In the genomic region with DNA sequence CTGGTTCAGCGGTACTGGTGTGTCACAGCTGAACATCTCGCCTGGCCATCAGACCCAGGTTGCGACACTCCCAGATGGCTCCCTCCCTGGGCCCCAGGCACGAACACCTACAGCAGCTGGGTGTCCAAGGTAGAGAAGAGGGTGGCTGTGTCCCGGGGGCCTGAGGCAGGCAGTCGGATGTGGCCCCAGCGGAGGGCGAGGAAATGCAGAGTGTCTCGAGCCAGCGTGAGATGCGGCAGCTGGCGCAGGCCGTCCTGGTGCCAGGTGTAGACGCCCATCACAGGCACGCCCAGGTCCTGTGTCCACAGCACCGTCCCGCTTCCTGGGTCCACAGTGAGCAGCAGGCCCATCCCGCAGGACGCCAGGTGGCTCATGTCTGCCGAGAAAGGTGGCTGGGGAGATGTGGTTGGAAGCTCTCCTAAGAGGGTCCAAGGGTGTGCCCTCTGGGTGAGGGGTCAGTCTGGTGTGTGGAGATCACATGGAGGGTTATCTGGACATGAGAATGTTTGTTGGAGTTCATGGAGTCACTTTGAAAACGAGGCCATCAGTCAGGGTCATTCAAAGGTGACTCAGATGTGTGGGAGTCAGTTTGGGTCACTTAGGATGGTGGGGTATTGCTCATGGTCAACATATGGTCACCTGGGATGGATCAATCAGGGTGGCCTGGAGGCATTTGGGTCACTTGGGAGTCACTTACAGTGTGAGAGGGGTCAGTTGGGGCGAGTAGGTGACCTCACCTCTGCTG, we compare ENCODE assay signal across 23 cellular contexts. TPM values are rescaled to one million over a fixed set of nuclear protein-coding genes. Genes with fewer than 3 reads are reported as not detected.
A peak's percentile ranks its signal among the peaks of the same experiment; 100 is the strongest.
DNase-seq lines count a peak whose midpoint lies in the region; ATAC-seq, FAIRE-seq and TF ChIP-seq lines count a peak whose summit lies in the region.
"Had no signal": no experiment of that assay in that cellular context is flagged by ENCODE, and none has a peak within 500 bp of the region (broad histone marks: within the 10 kb centered on the region; RNA-seq: fewer than 3 reads in every experiment).

No MANE protein-coding gene starts in this region.

- H3K9me3 ChIP-seq in HepG2 (ENCODE audit: low read length) (peaks cover 12% of the 10 kb centered on the region), right lobe of liver (no peaks in the 10 kb centered on the region), H1 (ENCODE audit: insufficient read depth in 2 of 2, low read depth in 1 of 2, low read length in 1 of 2) (peaks cover 5 to 6% of the 10 kb centered on the region in 2 experiments; a peak in 2 of 4 replicates), neuronal stem cell (replicated peaks in 1 of 2; ENCODE audit: control insufficient read depth in 2 of 2, insufficient read depth in 1 of 2, low read depth in 1 of 2, low read length in 2 of 2) (peaks cover 2 to 3% of the 10 kb centered on the region in 2 donors), smooth muscle cell (replicated peaks; ENCODE audit: low read depth) (no peaks in the 10 kb centered on the region)
- H3K9me3 ChIP-seq: HAP-1 had no signal

- H4K91ac ChIP-seq in H1 (replicated peaks; ENCODE audit: insufficient read length, low read length) (no peak overlapping the region), neuronal stem cell (ENCODE audit: low read depth, low read length, poor library complexity) (no peak overlapping the region)

- H2AK5ac ChIP-seq in H1 (ENCODE audit: low read depth, low read length), result no peak overlapping the region; the same call in 1 of the 2 replicates
- peak overlapping the region; percentile 72 for H2AK5ac ChIP-seq in neuronal stem cell (ENCODE audit: low read depth, low read length)

- no peak overlapping the region for H3K23ac ChIP-seq in H1 (ENCODE audit: insufficient read length)
- no peak overlapping the region for H3K23ac ChIP-seq in neuronal stem cell (ENCODE audit: low read depth, low read length, poor library complexity)

- no peak overlapping the region; the same call in 1 of the 2 replicates for H2BK15ac ChIP-seq in H1 (ENCODE audit: low read length)
- H2BK15ac ChIP-seq in neuronal stem cell (ENCODE audit: low read length), result peak overlapping the region; percentile 60

- POLR2A ChIA-PET in HepG2 (lab: Yijun Ruan, JAX) (no interaction called here), H1 (lab: Charles Lee; ENCODE audit: partially characterized antibody) (interaction anchor here (0.9 to 1.1 kb wide), 2 partner anchors 14 to 26 kb away, joined by 3 read pairs; a partner anchor contains a TSS)

- H2BK5ac ChIP-seq in H1 (ENCODE audit: low read depth, low read length), result no peak overlapping the region
- H2BK5ac ChIP-seq in neuronal stem cell (ENCODE audit: low read length), result no peak overlapping the region

- 42% methylated on average over 22 of the region's 22 CpGs for WGBS in HepG2 (ENCODE audit: low lambda C conversion rate)
- WGBS in right lobe of liver (ENCODE audit: insufficient coverage, low coverage, low lambda C conversion rate, missing lambda C conversion rate), result 41% methylated on average over 2 of the region's 22 CpGs
- WGBS in H1 (ENCODE audit: extremely low coverage in 1 of 2, insufficient coverage in 1 of 2, insufficient read length in 1 of 2, insufficient replicate concordance in 2 of 2, low coverage in 1 of 2, low lambda C conversion rate in 2 of 2, missing lambda C conversion rate in 1 of 2), 2 experiments, result 93% methylated on average over 22 of the region's 22 CpGs; no CpG with 5 or more reads in 1 of the 2 experiments
- no CpG with 5 or more reads among the region's 22 CpGs for WGBS in neuronal stem cell (ENCODE audit: extremely low coverage in 2 of 2, insufficient read length in 2 of 2, insufficient replicate concordance in 1 of 2), 2 donors
- 92% methylated on average over 22 of the region's 22 CpGs for WGBS in smooth muscle cell (ENCODE audit: low lambda C conversion rate)

- H3K27ac ChIP-seq in HepG2 (ENCODE audit: extremely low read length, insufficient read depth, low read length) (peak overlapping the region; percentile 22), right lobe of liver (no peak overlapping the region), H1 (ENCODE audit: low read depth, low read length) (no peak overlapping the region), neuronal stem cell (replicated peaks; ENCODE audit: low read length) (no peak overlapping the region), smooth muscle cell (ENCODE audit: low read depth) (no peak overlapping the region)
- H3K27ac ChIP-seq: A549 had no signal

- H3K4me2 ChIP-seq in HepG2 (ENCODE audit: low read depth, low read length) (peak overlapping the region; percentile 29), H1 (ENCODE audit: insufficient read depth in 1 of 2, low read depth in 2 of 2, low read length in 2 of 2) (no peak overlapping the region), neuronal stem cell (ENCODE audit: insufficient read depth, low read length, poor library complexity, severe bottlenecking) (no peak overlapping the region), smooth muscle cell (no peak overlapping the region)
- H3K4me2 ChIP-seq: A549, GM23338 had no signal

- no peaks in the 10 kb centered on the region for H3F3A ChIP-seq in smooth muscle cell (ENCODE audit: low read depth)

- H3K4me1 ChIP-seq in HepG2 (ENCODE audit: insufficient read depth, low read length) (peaks cover 25% of the 10 kb centered on the region), right lobe of liver (no peaks in the 10 kb centered on the region), H1 (replicated peaks in 1 of 4; ENCODE audit: control insufficient read depth in 3 of 4, insufficient read depth in 4 of 4, low read length in 3 of 4) (peaks cover 0 to 5% (median 3%) of the 10 kb centered on the region in 4 experiments; a peak in 5 of 7 replicates), neuronal stem cell (ENCODE audit: control insufficient read depth in 2 of 2, insufficient read depth in 1 of 2, low read depth in 1 of 2, low read length in 2 of 2) (peaks cover 0 to 5% of the 10 kb centered on the region in 2 donors), smooth muscle cell (ENCODE audit: low read depth) (no peaks in the 10 kb centered on the region)
- H3K4me1 ChIP-seq: A549, HAP-1 had no signal

- H4K8ac ChIP-seq in H1 (ENCODE audit: extremely low read depth, insufficient read depth, low read length) (no peak overlapping the region), neuronal stem cell (ENCODE audit: low read depth, low read length) (no peak overlapping the region)

- no peaks in the 10 kb centered on the region for H3K79me1 ChIP-seq in H1 (ENCODE audit: low read depth, low read length)
- H3K79me1 ChIP-seq in neuronal stem cell (ENCODE audit: low read depth, low read length), result no peaks in the 10 kb centered on the region

- H4K5ac ChIP-seq in H1 (ENCODE audit: insufficient read length, low read depth, low read length), result no peak overlapping the region

- in situ Hi-C loops in HepG2 (cut with HindIII; ENCODE audit: extremely low pct_ligation_motif_present, low pct_unique_long_range_greater_than_20kb), result no loop called here

- H2BK120ac ChIP-seq in H1 (replicated peaks; ENCODE audit: low read depth, low read length) (no peak overlapping the region), neuronal stem cell (ENCODE audit: low read depth, low read length) (no peak overlapping the region)

- TF ChIP-seq EP300 in HepG2 (IDR thresholded peaks at IDR 0.05; ENCODE audit: low read depth in 2 of 2, low read length in 2 of 2) (peak; percentile 0 to 43; a peak in 2 of 4 replicates), HepG2 (CRISPR knock-in tag; IDR thresholded peaks at IDR 0.05; ENCODE audit: borderline replicate concordance) (no peak), H1 (IDR thresholded peaks at IDR 0.05; ENCODE audit: borderline replicate concordance in 1 of 2, low read depth in 2 of 2, low read length in 2 of 2) (no peak)

- TF ChIP-seq CTCF in HepG2 (CRISPR knock-in tag; IDR thresholded peaks at IDR 0.05), result peak; percentile 32; the same call in 1 of the 2 replicates
- TF ChIP-seq CTCF in right lobe of liver (IDR thresholded peaks at IDR 0.05), result no peak
- no peak for TF ChIP-seq CTCF in H1 (IDR thresholded peaks at IDR 0.05; ENCODE audit: control extremely low read depth in 1 of 3, insufficient read depth in 1 of 3, low read depth in 1 of 3, low read length in 3 of 3)
- TF ChIP-seq CTCF in smooth muscle cell (IDR thresholded peaks at IDR 0.05; ENCODE audit: borderline replicate concordance, insufficient read depth, poor library complexity, severe bottlenecking), result no peak

- H4K20me1 ChIP-seq in HepG2 (ENCODE audit: insufficient read depth, low read length) (no peaks in the 10 kb centered on the region), H1 (replicated peaks in 1 of 2; ENCODE audit: control insufficient read depth in 1 of 2, insufficient read depth in 2 of 2, low read length in 2 of 2) (no peaks in the 10 kb centered on the region), smooth muscle cell (ENCODE audit: low read depth) (no peaks in the 10 kb centered on the region)

- H2BK20ac ChIP-seq in H1 (ENCODE audit: low read length), result no peak overlapping the region

- peak; percentile 64 for ATAC-seq in HepG2
- ATAC-seq in right lobe of liver, result no peak
- no peak for ATAC-seq in GM18519 (IDR thresholded peaks at IDR 0.05; ENCODE audit: low FRiP score, unreplicated experiment)
- ATAC-seq in HG02610 (IDR thresholded peaks at IDR 0.05; ENCODE audit: unreplicated experiment), result no peak
- ATAC-seq: A549, GM12878, GM23338 had no signal

- no peak overlapping the region for H2AFZ ChIP-seq in HepG2 (ENCODE audit: low read length)
- H2AFZ ChIP-seq in H1 (ENCODE audit: low read length), result no peak overlapping the region
- no peak overlapping the region for H2AFZ ChIP-seq in neuronal stem cell (ENCODE audit: low read length)
- no peak overlapping the region for H2AFZ ChIP-seq in smooth muscle cell (ENCODE audit: low read depth)
- H2AFZ ChIP-seq: GM23338 had no signal

- H3K79me2 ChIP-seq in HepG2 (ENCODE audit: insufficient read depth, low read length) (no peaks in the 10 kb centered on the region), H1 (ENCODE audit: control insufficient read depth in 1 of 2, insufficient read depth in 2 of 2, low read length in 2 of 2) (no peaks in the 10 kb centered on the region), smooth muscle cell (ENCODE audit: low read depth) (no peaks in the 10 kb centered on the region)

- H3K18ac ChIP-seq in H1 (ENCODE audit: extremely low read depth, low read length), result no peak overlapping the region
- H3K18ac ChIP-seq in neuronal stem cell (ENCODE audit: low read length), result peak overlapping the region; percentile 75

- TF ChIP-seq RAD21 in HepG2 (CRISPR knock-in tag; IDR thresholded peaks at IDR 0.05) (0 out of 2 replicates have a peak, but pooled peaks have one; percentile 10), H1 (IDR thresholded peaks at IDR 0.05 in 1 of 2, conservative IDR thresholded peaks at IDR 0.05 in 1 of 2; ENCODE audit: low read depth in 2 of 2, low read length in 2 of 2) (no peak)

- H3K4ac ChIP-seq in H1 (replicated peaks; ENCODE audit: insufficient read length, low read depth, low read length), result peak overlapping the region; percentile 32
- H3K4ac ChIP-seq in neuronal stem cell (ENCODE audit: low read length), result no peak overlapping the region

- no TSS peak for BruUV-seq in HepG2 (replicated peaks; lab: Mats Ljungman, UMichigan)

- no peaks in the 10 kb centered on the region for H3K23me2 ChIP-seq in H1 (ENCODE audit: low read depth, low read length)

- no peak overlapping the region for H3K9ac ChIP-seq in HepG2 (ENCODE audit: insufficient read depth, low read depth, low read length)
- no peak overlapping the region for H3K9ac ChIP-seq in H1 (replicated peaks in 1 of 4; ENCODE audit: extremely low read depth in 1 of 4, low read depth in 3 of 4, low read length in 3 of 4)
- H3K9ac ChIP-seq in neuronal stem cell (ENCODE audit: low read depth, low read length, poor library complexity), result no peak overlapping the region
- H3K9ac ChIP-seq in smooth muscle cell (ENCODE audit: low read depth), result no peak overlapping the region

- H3K27me3 ChIP-seq in HepG2 (ENCODE audit: control insufficient read depth in 1 of 2, insufficient read depth in 2 of 2, low read length in 2 of 2) (peaks cover 0 to 3% of the 10 kb centered on the region in 2 experiments; a peak in 1 of 5 replicates), right lobe of liver (no peaks in the 10 kb centered on the region), H1 (replicated peaks in 1 of 4; ENCODE audit: control insufficient read depth in 3 of 4, extremely low read depth in 1 of 4, insufficient read depth in 3 of 4, low read length in 3 of 4) (no peaks in the 10 kb centered on the region), neuronal stem cell (ENCODE audit: control insufficient read depth in 3 of 3, insufficient read depth in 3 of 3, low read depth in 1 of 3, low read length in 3 of 3) (no peaks in the 10 kb centered on the region), smooth muscle cell (ENCODE audit: low read depth) (no peaks in the 10 kb centered on the region)

- CTCF ChIA-PET in HepG2 (lab: Yijun Ruan, JAX; ENCODE audit: low intra/inter-chr PET ratio, low total read pairs) (no interaction called here), H1 (lab: Charles Lee; ENCODE audit: partially characterized antibody) (interaction anchor here (1.1 kb wide), 1 partner anchor 8 kb away, joined by 3 read pairs; a partner anchor contains a TSS)

- TF ChIP-seq POLR2A in HepG2 (IDR thresholded peaks at IDR 0.05; ENCODE audit: insufficient read depth in 1 of 2, low read depth in 2 of 2, low read length in 2 of 2) (no peak), right lobe of liver (IDR thresholded peaks at IDR 0.05) (no peak), H1 (IDR thresholded peaks at IDR 0.05; ENCODE audit: control extremely low read depth in 1 of 2, low read depth in 2 of 2, low read length in 2 of 2) (no peak)

- FAIRE-seq in HepG2 (lab: Jason Lieb, UNC) (peak; percentile 74), H1 (lab: Jason Lieb, UNC) (no peak)
- FAIRE-seq: A549, GM12878, H54 had no signal

- H3K36me3 ChIP-seq in HepG2 (replicated peaks in 1 of 2; ENCODE audit: control insufficient read depth in 1 of 2, insufficient read depth in 2 of 2, low read length in 2 of 2) (no peaks in the 10 kb centered on the region), right lobe of liver (no peaks in the 10 kb centered on the region), H1 (ENCODE audit: control insufficient read depth in 2 of 4, insufficient read depth in 4 of 4, low read length in 3 of 4) (no peaks in the 10 kb centered on the region), neuronal stem cell (replicated peaks in 1 of 2; ENCODE audit: control insufficient read depth in 2 of 2, insufficient read depth in 2 of 2, low read length in 2 of 2) (no peaks in the 10 kb centered on the region), smooth muscle cell (ENCODE audit: low read depth) (no peaks in the 10 kb centered on the region)
- H3K36me3 ChIP-seq: HAP-1 had no signal

- H2BK12ac ChIP-seq in H1 (ENCODE audit: low read depth, low read length) (no peak overlapping the region), neuronal stem cell (ENCODE audit: low read length) (peak overlapping the region; percentile 63)

- no peak overlapping the region for H3K56ac ChIP-seq in H1 (replicated peaks; ENCODE audit: insufficient read length, low read depth, low read length)

- DNase-seq in HepG2 (ENCODE audit: low spot score), result no peak
- no peak for DNase-seq in right lobe of liver
- no peak for DNase-seq in H1 (ENCODE audit: low read depth in 1 of 2, low spot score in 2 of 2)
- no peak for DNase-seq in neuronal stem cell (ENCODE audit: low spot score)
- no peak for DNase-seq in smooth muscle cell (lab: John Stamatoyannopoulos, UW; ENCODE audit: unreplicated experiment)
- DNase-seq: 8988T; ACHN; C1 segment of cervical spinal cord; Calu3; CD4-positive, alpha-beta memory T cell; COR-L47; DMS79; EL; GDM1; HFFc6 had no signal

- H3K14ac ChIP-seq in H1 (ENCODE audit: insufficient read length), result no peak overlapping the region
- H3K14ac ChIP-seq in neuronal stem cell (ENCODE audit: low read length), result no peak overlapping the region

- intact Hi-C loops in HepG2 (cut with micrococcal nuclease; ENCODE audit: unreplicated experiment) (no loop called here), right lobe of liver (cut with DNase I) (no loop called here)

- peak overlapping the region in 1 of 3 experiments; percentile 30; a peak in 1 of 6 replicates for H3K4me3 ChIP-seq in HepG2 (replicated peaks in 1 of 3; ENCODE audit: insufficient read depth in 1 of 3, low read depth in 2 of 3, low read length in 3 of 3)
- no peak overlapping the region for H3K4me3 ChIP-seq in right lobe of liver
- H3K4me3 ChIP-seq in H1 (ENCODE audit: extremely low read depth in 1 of 4, insufficient read depth in 2 of 4, low read depth in 3 of 4, low read length in 4 of 4), result no peak overlapping the region
- no peak overlapping the region for H3K4me3 ChIP-seq in neuronal stem cell (ENCODE audit: low read length in 2 of 2)
- H3K4me3 ChIP-seq in smooth muscle cell, result no peak overlapping the region
- H3K4me3 ChIP-seq: A549, GM12878, GM23338, HAP-1 had no signal

RNA-seq across cellular contexts. Expression of a gene that starts 8.1 kb away (rescaled TPM):
- 0.42 and 2.2 TPM in 2 replicates for total RNA-seq in HepG2 (2016; rRNA removed; fragmentation: Illumina TruSeq; extraction: Trizol)
- total RNA-seq in HepG2 (2016; cell fraction: cytosol; rRNA removed; fragmentation: Illumina TruSeq; extraction: Trizol; ENCODE audit: low read depth), result 1.6 and 2.4 TPM in 2 replicates
- 0.76 and 2.3 TPM in 2 replicates for total RNA-seq in HepG2 (2016; cell fraction: insoluble cytoplasmic fraction; rRNA removed; fragmentation: Illumina TruSeq; extraction: Trizol)
- total RNA-seq in HepG2 (2016; cell fraction: membrane; rRNA removed; fragmentation: Illumina TruSeq; extraction: Trizol), result 0.93 and 1.2 TPM in 2 replicates
- 3.3 and 6.0 TPM in 2 replicates for total RNA-seq in HepG2 (2016; cell fraction: nucleus; rRNA removed; fragmentation: Illumina TruSeq; extraction: Trizol)
- 3.5 and 6.3 TPM in 2 replicates for polyA plus RNA-seq in HepG2 (2011; rRNA removed)
- 1.3 and 2.1 TPM in 2 replicates for polyA plus RNA-seq in HepG2 (2011; cell fraction: cytosol; rRNA removed)
- 30.6 and 30.9 TPM in 2 replicates for polyA plus RNA-seq in HepG2 (2011; cell fraction: nucleus; rRNA removed)
- 2.1 and 2.2 TPM in 2 replicates for polyA plus RNA-seq in HepG2 (2012)
- polyA plus RNA-seq in HepG2 (2016; cell fraction: cytosol; fragmentation: Illumina TruSeq; extraction: Trizol; ENCODE audit: low read depth), result 0.42 and 0.55 TPM in 2 replicates
- 0.54 and 1.3 TPM in 2 replicates for polyA plus RNA-seq in HepG2 (2016; cell fraction: insoluble cytoplasmic fraction; fragmentation: Illumina TruSeq; extraction: Trizol; ENCODE audit: low read depth)
- 0.70 and 1.0 TPM in 2 replicates for polyA plus RNA-seq in HepG2 (2016; cell fraction: membrane; fragmentation: Illumina TruSeq; extraction: Trizol; ENCODE audit: low read depth)
- 8.8 and 10.0 TPM in 2 replicates for polyA plus RNA-seq in HepG2 (2016; cell fraction: nucleus; fragmentation: Illumina TruSeq; extraction: Trizol; ENCODE audit: insufficient read depth, low read depth)
- 8.4 TPM in 1 of 2 replicates, not detected in the other for polyA minus RNA-seq in HepG2 (2011; rRNA and poly(A)+ RNA removed; ENCODE audit: low replicate concordance)
- polyA minus RNA-seq in HepG2 (2011; cell fraction: cytosol; rRNA and poly(A)+ RNA removed), result not detected in 2 replicates
- 6.6 and 7.6 TPM in 2 replicates for polyA minus RNA-seq in HepG2 (2011; cell fraction: nucleus; rRNA and poly(A)+ RNA removed)
- total RNA-seq in right lobe of liver, result not detected
- total RNA-seq in H1 (2021; fragmentation: NEBNext Ultra II Directional; extraction: Animal tissue kit (Norgen Biotek cat#: 25700)), result 1.7 and 2.4 TPM in 2 replicates
- 4.4 and 6.1 TPM in 2 replicates for polyA plus RNA-seq in H1 (2011; rRNA removed)
- 5.1 TPM for polyA plus RNA-seq in H1 (2011; cell fraction: cytosol; rRNA removed)
- polyA plus RNA-seq in H1 (2011; cell fraction: nucleus; rRNA removed), result 11.3 TPM
- 1.6 to 3.0 TPM (median 2.4 TPM) in 4 replicates for polyA plus RNA-seq in H1 (2012, experiment 1 of 2)
- 0.96 TPM for polyA plus RNA-seq in H1 (2012, experiment 2 of 2)
- polyA plus RNA-seq in H1 (2013, experiment 1 of 2), result 1.0 TPM
- 1.5 TPM for polyA plus RNA-seq in H1 (2013, experiment 2 of 2)
- polyA minus RNA-seq in H1 (2011; rRNA and poly(A)+ RNA removed), result 5.1 and 5.3 TPM in 2 replicates
- polyA minus RNA-seq in H1 (2011; cell fraction: cytosol; rRNA and poly(A)+ RNA removed), result 2.3 TPM
- 16.1 TPM for polyA minus RNA-seq in H1 (2011; cell fraction: nucleus; rRNA and poly(A)+ RNA removed)
- polyA plus RNA-seq in neuronal stem cell (2013, experiment 1 of 2), result 1.3 TPM
- 1.2 TPM for polyA plus RNA-seq in neuronal stem cell (2013, experiment 2 of 2)
- total RNA-seq in smooth muscle cell, result not detected in 2 replicates
- polyA plus RNA-seq in smooth muscle cell, result not detected in 2 replicates
- total RNA-seq: CD4-positive, alpha-beta memory T cell; HFFc6 had no signal
- polyA plus RNA-seq: A549; CD4-positive, alpha-beta memory T cell had no signal

RNA-seq across cellular contexts. Expression of a gene that starts 26.3 kb away (rescaled TPM):
- total RNA-seq in HepG2 (2016; rRNA removed; fragmentation: Illumina TruSeq; extraction: Trizol) (76.3 and 97.4 TPM in 2 replicates), right lobe of liver (1 to 10 TPM in 4 of 6 experiments, under 1 TPM in 2; 0.61 to 3.6 (median 1.8) TPM), smooth muscle cell (3.1 and 29.7 TPM in 2 replicates)
- 28.4 and 28.6 TPM in 2 replicates for total RNA-seq in HepG2 (2016; cell fraction: cytosol; rRNA removed; fragmentation: Illumina TruSeq; extraction: Trizol; ENCODE audit: low read depth)
- 76.4 and 97.9 TPM in 2 replicates for total RNA-seq in HepG2 (2016; cell fraction: insoluble cytoplasmic fraction; rRNA removed; fragmentation: Illumina TruSeq; extraction: Trizol)
- total RNA-seq in HepG2 (2016; cell fraction: membrane; rRNA removed; fragmentation: Illumina TruSeq; extraction: Trizol), result 53.8 and 55.3 TPM in 2 replicates
- total RNA-seq in HepG2 (2016; cell fraction: nucleus; rRNA removed; fragmentation: Illumina TruSeq; extraction: Trizol), result 54.5 and 64.5 TPM in 2 replicates
- polyA plus RNA-seq in HepG2 (2011; rRNA removed) (50.7 and 71.5 TPM in 2 replicates), H1 (2011; rRNA removed) (127 and 219 TPM in 2 replicates), smooth muscle cell (12.0 and 15.5 TPM in 2 replicates)
- polyA plus RNA-seq in HepG2 (2011; cell fraction: cytosol; rRNA removed), result 50.1 and 88.3 TPM in 2 replicates
- polyA plus RNA-seq in HepG2 (2011; cell fraction: nucleus; rRNA removed), result 85.1 and 122 TPM in 2 replicates
- polyA plus RNA-seq in HepG2 (2012), result 60.8 and 97.0 TPM in 2 replicates
- 33.9 and 37.2 TPM in 2 replicates for polyA plus RNA-seq in HepG2 (2016; cell fraction: cytosol; fragmentation: Illumina TruSeq; extraction: Trizol; ENCODE audit: low read depth)
- polyA plus RNA-seq in HepG2 (2016; cell fraction: insoluble cytoplasmic fraction; fragmentation: Illumina TruSeq; extraction: Trizol; ENCODE audit: low read depth), result 114 and 170 TPM in 2 replicates
- 49.5 and 62.0 TPM in 2 replicates for polyA plus RNA-seq in HepG2 (2016; cell fraction: membrane; fragmentation: Illumina TruSeq; extraction: Trizol; ENCODE audit: low read depth)
- 151 and 164 TPM in 2 replicates for polyA plus RNA-seq in HepG2 (2016; cell fraction: nucleus; fragmentation: Illumina TruSeq; extraction: Trizol; ENCODE audit: insufficient read depth, low read depth)
- polyA minus RNA-seq in HepG2 (2011; rRNA and poly(A)+ RNA removed; ENCODE audit: low replicate concordance), result 177 and 191 TPM in 2 replicates
- 65.7 and 78.2 TPM in 2 replicates for polyA minus RNA-seq in HepG2 (2011; cell fraction: cytosol; rRNA and poly(A)+ RNA removed)
- polyA minus RNA-seq in HepG2 (2011; cell fraction: nucleus; rRNA and poly(A)+ RNA removed), result 41.4 and 66.2 TPM in 2 replicates
- 135 and 139 TPM in 2 replicates for total RNA-seq in H1 (2021; fragmentation: NEBNext Ultra II Directional; extraction: Animal tissue kit (Norgen Biotek cat#: 25700))
- polyA plus RNA-seq in H1 (2011; cell fraction: cytosol; rRNA removed), result 101 TPM
- 175 TPM for polyA plus RNA-seq in H1 (2011; cell fraction: nucleus; rRNA removed)
- polyA plus RNA-seq in H1 (2012, experiment 1 of 2), result 128 to 149 TPM (median 143 TPM) in 4 replicates
- polyA plus RNA-seq in H1 (2012, experiment 2 of 2), result 158 TPM
- polyA plus RNA-seq in H1 (2013, experiment 1 of 2), result 111 TPM
- polyA plus RNA-seq in H1 (2013, experiment 2 of 2), result 108 TPM
- 76.3 and 122 TPM in 2 replicates for polyA minus RNA-seq in H1 (2011; rRNA and poly(A)+ RNA removed)
- 86.4 TPM for polyA minus RNA-seq in H1 (2011; cell fraction: cytosol; rRNA and poly(A)+ RNA removed)
- polyA minus RNA-seq in H1 (2011; cell fraction: nucleus; rRNA and poly(A)+ RNA removed), result 48.3 TPM
- 185 TPM for polyA plus RNA-seq in neuronal stem cell (2013, experiment 1 of 2)
- polyA plus RNA-seq in neuronal stem cell (2013, experiment 2 of 2), result 183 TPM

RNA-seq across cellular contexts. Expression of a gene that starts 49.9 kb away (rescaled TPM):
- not detected in 2 replicates for total RNA-seq in HepG2 (2016; rRNA removed; fragmentation: Illumina TruSeq; extraction: Trizol)
- total RNA-seq in HepG2 (2016; cell fraction: cytosol; rRNA removed; fragmentation: Illumina TruSeq; extraction: Trizol; ENCODE audit: low read depth), result not detected in 2 replicates
- not detected in 2 replicates for total RNA-seq in HepG2 (2016; cell fraction: insoluble cytoplasmic fraction; rRNA removed; fragmentation: Illumina TruSeq; extraction: Trizol)
- total RNA-seq in HepG2 (2016; cell fraction: membrane; rRNA removed; fragmentation: Illumina TruSeq; extraction: Trizol), result 0.07 and 0.09 TPM in 2 replicates
- not detected in 2 replicates for total RNA-seq in HepG2 (2016; cell fraction: nucleus; rRNA removed; fragmentation: Illumina TruSeq; extraction: Trizol)
- 0.03 TPM in 1 of 2 replicates, not detected in the other for polyA plus RNA-seq in HepG2 (2011; rRNA removed)
- polyA plus RNA-seq in HepG2 (2011; cell fraction: cytosol; rRNA removed), result not detected in 2 replicates
- polyA plus RNA-seq in HepG2 (2011; cell fraction: nucleus; rRNA removed), result not detected in 2 replicates
- polyA plus RNA-seq in HepG2 (2012), result 0.36 and 0.39 TPM in 2 replicates
- polyA plus RNA-seq in HepG2 (2016; cell fraction: cytosol; fragmentation: Illumina TruSeq; extraction: Trizol; ENCODE audit: low read depth), result not detected in 2 replicates
- 0.10 and 0.15 TPM in 2 replicates for polyA plus RNA-seq in HepG2 (2016; cell fraction: insoluble cytoplasmic fraction; fragmentation: Illumina TruSeq; extraction: Trizol; ENCODE audit: low read depth)
- polyA plus RNA-seq in HepG2 (2016; cell fraction: membrane; fragmentation: Illumina TruSeq; extraction: Trizol; ENCODE audit: low read depth), result not detected in 2 replicates
- 0.19 TPM in 1 of 2 replicates, not detected in the other for polyA plus RNA-seq in HepG2 (2016; cell fraction: nucleus; fragmentation: Illumina TruSeq; extraction: Trizol; ENCODE audit: insufficient read depth, low read depth)
- polyA minus RNA-seq in HepG2 (2011; rRNA and poly(A)+ RNA removed; ENCODE audit: low replicate concordance), result not detected in 2 replicates
- not detected in 2 replicates for polyA minus RNA-seq in HepG2 (2011; cell fraction: cytosol; rRNA and poly(A)+ RNA removed)
- polyA minus RNA-seq in HepG2 (2011; cell fraction: nucleus; rRNA and poly(A)+ RNA removed), result not detected in 2 replicates
- total RNA-seq in right lobe of liver, result not detected
- 1.6 and 1.7 TPM in 2 replicates for total RNA-seq in H1 (2021; fragmentation: NEBNext Ultra II Directional; extraction: Animal tissue kit (Norgen Biotek cat#: 25700))
- polyA plus RNA-seq in H1 (2011; rRNA removed), result 1.3 and 2.6 TPM in 2 replicates
- polyA plus RNA-seq in H1 (2011; cell fraction: cytosol; rRNA removed), result 2.6 TPM
- polyA plus RNA-seq in H1 (2011; cell fraction: nucleus; rRNA removed), result 2.0 TPM
- 2.9 to 4.5 TPM (median 3.9 TPM) in 4 replicates for polyA plus RNA-seq in H1 (2012, experiment 1 of 2)
- 1.1 TPM for polyA plus RNA-seq in H1 (2012, experiment 2 of 2)
- 0.99 TPM for polyA plus RNA-seq in H1 (2013, experiment 1 of 2)
- 1.1 TPM for polyA plus RNA-seq in H1 (2013, experiment 2 of 2)
- 2.4 and 2.7 TPM in 2 replicates for polyA minus RNA-seq in H1 (2011; rRNA and poly(A)+ RNA removed)
- 1.4 TPM for polyA minus RNA-seq in H1 (2011; cell fraction: cytosol; rRNA and poly(A)+ RNA removed)
- 1.5 TPM for polyA minus RNA-seq in H1 (2011; cell fraction: nucleus; rRNA and poly(A)+ RNA removed)
- polyA plus RNA-seq in neuronal stem cell (2013, experiment 1 of 2), result 0.21 TPM
- 0.21 TPM for polyA plus RNA-seq in neuronal stem cell (2013, experiment 2 of 2)
- not detected in 2 replicates for total RNA-seq in smooth muscle cell
- not detected in 2 replicates for polyA plus RNA-seq in smooth muscle cell
- total RNA-seq: Calu3; CD4-positive, alpha-beta memory T cell; GM12878; HFFc6 had no signal
- polyA plus RNA-seq: A549; BJ; CD4-positive, alpha-beta memory T cell; GM12878 had no signal
